ENCODE assay signal across 13 cellular contexts in genomic region chrX:139725720-139726119, GRCh38. TPM values are rescaled to one million over a fixed set of nuclear protein-coding genes. Genes with fewer than 3 reads are reported as not detected.
DNase-seq lines count a peak whose midpoint lies in the region; ATAC-seq and TF ChIP-seq lines count a peak whose summit lies in the region.
"Had no signal": no experiment of that assay in that cellular context is flagged by ENCODE, and none has a peak within 500 bp of the region (broad histone marks: within the 10 kb centered on the region; RNA-seq: fewer than 3 reads in every experiment).

No MANE protein-coding gene starts in this region.

- H3K27ac ChIP-seq in aorta (ENCODE audit: low read depth in 1 of 2, low read length in 2 of 2), result no peak overlapping the region
- H3K27ac ChIP-seq: tibial artery had no signal

- TF ChIP-seq CTCF in GM12864 (IDR thresholded peaks at IDR 0.05; ENCODE audit: low read depth, low read length, missing control alignments), result no peak

- no peak overlapping the region for H3K4me3 ChIP-seq in GM12864 (ENCODE audit: low read depth, low read length)
- no peak overlapping the region for H3K4me3 ChIP-seq in aorta (ENCODE audit: low read length in 2 of 2)
- H3K4me3 ChIP-seq: tibial artery had no signal

- H3K4me1 ChIP-seq in aorta (ENCODE audit: control insufficient read depth in 1 of 2, insufficient read depth in 2 of 2, low read length in 2 of 2), result no peaks in the 10 kb centered on the region
- H3K4me1 ChIP-seq: tibial artery had no signal

- peak; percentile 10 for DNase-seq in GM12864 (ENCODE audit: low read depth)
- DNase-seq in left lobe of liver (ENCODE audit: low spot score), result no peak
- no peak for DNase-seq in aorta
- no peak for DNase-seq in dedifferentiated amniotic fluid mesenchymal stem cell (ENCODE audit: extremely low spot score)
- DNase-seq in NCI-H2196 (lab: John Stamatoyannopoulos, UW; ENCODE audit: unreplicated experiment), result no peak
- DNase-seq: activated CD4-positive, alpha-beta memory T cell treated with anti-CD3 and anti-CD28 coated beads, Interleukin-2, amount 10 ng/mL, durations not matched to agents 7 days and 5 days; dermis blood vessel endothelial cell; DMS79 treated with DMSO at 0.1 percent for 48 hours; NCI-H146; tibial artery had no signal

- no peaks in the 10 kb centered on the region for H3K9me3 ChIP-seq in aorta (ENCODE audit: control insufficient read depth, low read length)
- H3K9me3 ChIP-seq: tibial artery had no signal

- ATAC-seq in GM19043 (IDR thresholded peaks at IDR 0.05; ENCODE audit: low read depth, unreplicated experiment) (peak; percentile 87), GM21825 (IDR thresholded peaks at IDR 0.05; ENCODE audit: unreplicated experiment) (peak; percentile 91), HG03196 (IDR thresholded peaks at IDR 0.05; ENCODE audit: unreplicated experiment) (peak; percentile 84), left lobe of liver (no peak), aorta (ENCODE audit: low FRiP score) (no peak)

- intact Hi-C loops in aorta (cut with DNase I), result no loop called here

- H3K27me3 ChIP-seq in aorta (ENCODE audit: control insufficient read depth in 1 of 2, insufficient read depth in 2 of 2, low read length in 1 of 2), result no peaks in the 10 kb centered on the region
- H3K27me3 ChIP-seq: tibial artery had no signal

- no peaks in the 10 kb centered on the region for H3K36me3 ChIP-seq in aorta (ENCODE audit: control insufficient read depth in 1 of 2, insufficient read depth in 2 of 2, low read length in 1 of 2)
- H3K36me3 ChIP-seq: tibial artery had no signal

- WGBS in aorta, 2 donors, result 93 to 96% methylated on average over 1 of the region's 1 CpG

RNA-seq across cellular contexts. Expression of gene MCF2, which starts 17.8 kb away (rescaled TPM):
- 0.20 TPM for total RNA-seq in left lobe of liver
- 1 to 10 TPM in 1 of 2 donors, under 1 TPM in 1; 0.97 to 1.1 TPM for total RNA-seq in aorta
- polyA plus RNA-seq in aorta, result 1 to 10 TPM; 1.6 to 2.3 TPM
- total RNA-seq: dermis blood vessel endothelial cell had no signal

Comparison
In these comparisons a context has a peak if more than half of its experiments do, and no peak if none do; other contexts are left out.
1. ATAC-seq: peak in GM19043 (single experiment), GM21825 (single experiment) and HG03196 (single experiment); none in left lobe of liver (single experiment) and aorta (single experiment).